In the genomic region with DNA sequence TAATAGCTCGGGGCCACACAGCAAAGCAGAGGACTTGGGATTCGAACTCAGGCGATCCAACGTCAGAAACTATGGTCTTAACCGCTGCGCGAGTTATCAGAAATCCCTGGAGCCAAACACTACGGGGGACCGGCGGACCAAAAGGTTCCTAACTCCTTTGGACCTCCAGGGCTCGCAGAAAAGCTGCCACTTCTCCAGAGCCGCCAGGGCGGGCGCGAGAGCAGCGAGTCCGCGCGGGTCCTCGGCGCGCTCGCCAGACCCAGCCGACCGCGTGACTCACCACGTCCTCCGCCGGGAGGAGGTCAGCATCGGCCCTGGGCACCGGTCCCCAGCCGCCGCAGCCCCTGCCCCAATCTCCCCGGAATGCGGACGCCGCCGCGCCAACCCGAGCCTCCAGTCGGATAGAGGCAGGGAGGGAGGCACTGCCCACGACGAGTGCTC, we compare ENCODE assay signal across 9 cellular contexts. TPM values are rescaled to one million over a fixed set of nuclear protein-coding genes. Genes with fewer than 3 reads are reported as not detected.
DNase-seq lines count a peak whose midpoint lies in the region; ATAC-seq and TF ChIP-seq lines count a peak whose summit lies in the region.
"Had no signal": no experiment of that assay in that cellular context is flagged by ENCODE, and none has a peak within 500 bp of the region (broad histone marks: within the 10 kb centered on the region; RNA-seq: fewer than 3 reads in every experiment).

No MANE protein-coding gene starts in this region.

- peaks cover 14 to 35% (median 29%) of the 10 kb centered on the region in 4 donors for H3K4me1 ChIP-seq in esophagus muscularis mucosa
- peaks cover 8% of the 10 kb centered on the region for H3K4me1 ChIP-seq in neuron (ENCODE audit: insufficient read depth, low read length)

- peaks cover 90% of the 10 kb centered on the region for H3K27me3 Mint-ChIP-seq in CD4-positive, alpha-beta T cell

- H3K4me3 ChIP-seq in esophagus muscularis mucosa (peak overlapping the region; percentile 37 to 44 (median 40)), neuron (ENCODE audit: low read length) (peak overlapping the region; percentile 33)

- ATAC-seq in CD4-positive, alpha-beta T cell (ENCODE audit: poor library complexity): no peak
- ATAC-seq in GM19324 (IDR thresholded peaks at IDR 0.05; ENCODE audit: low FRiP score, unreplicated experiment): no peak

- 2% methylated on average over 39 of the region's 43 CpGs for WGBS in esophagus muscularis mucosa

- POLR2A ChIA-PET in CD4-positive, alpha-beta T cell (lab: Charles Lee): no interaction called here

- no peaks in the 10 kb centered on the region for H3K36me3 ChIP-seq in esophagus muscularis mucosa
- H3K36me3 ChIP-seq in neuron (ENCODE audit: insufficient read depth, low read length): no peaks in the 10 kb centered on the region

- no peak for DNase-seq in CD4-positive, alpha-beta T cell
- DNase-seq in NCI-H1092 (lab: John Stamatoyannopoulos, UW): peak; percentile 53
- DNase-seq in esophagus muscularis mucosa (ENCODE audit: extremely low spot score): no peak
- no peak for DNase-seq in stimulated activated CD4-positive, alpha-beta T cell treated with anti-CD3 and anti-CD28 coated beads, Interleukin-4, amount 100 ng/mL, for 1 hour
- no peak for DNase-seq in NCI-H2029 treated with DMSO at 0.1 percent for 48 hours (lab: John Stamatoyannopoulos, UW)
- DNase-seq in anterior cingulate cortex (lab: John Stamatoyannopoulos, UW): no peak

- H3K36me3 Mint-ChIP-seq in CD4-positive, alpha-beta T cell (ENCODE audit: low read depth): no peaks in the 10 kb centered on the region

- H3K27ac ChIP-seq in CD4-positive, alpha-beta T cell (ENCODE audit: low read depth, low read length): no peak overlapping the region
- no peak overlapping the region for H3K27ac ChIP-seq in esophagus muscularis mucosa (replicated peaks in 1 of 4)

- H2AFZ ChIP-seq in neuron (ENCODE audit: low read depth, low read length): peak overlapping the region; percentile 68

- TF ChIP-seq CTCF in CD4-positive, alpha-beta T cell (IDR thresholded peaks at IDR 0.05): no peak
- no peak for TF ChIP-seq CTCF in esophagus muscularis mucosa (IDR thresholded peaks at IDR 0.05)

- H3K27me3 ChIP-seq in CD4-positive, alpha-beta T cell (ENCODE audit: control insufficient read depth, insufficient read depth, low read length): peaks cover 93% of the 10 kb centered on the region
- peaks cover 0 to 100% (median 72%) of the 10 kb centered on the region in 4 donors for H3K27me3 ChIP-seq in esophagus muscularis mucosa
- H3K27me3 ChIP-seq in neuron (ENCODE audit: insufficient read depth, low read length): peaks cover 98% of the 10 kb centered on the region

- no peaks in the 10 kb centered on the region for H3K9me3 ChIP-seq in CD4-positive, alpha-beta T cell (ENCODE audit: control insufficient read depth, low read length)
- H3K9me3 ChIP-seq in esophagus muscularis mucosa (peaks cover 0 to 5% (median 0%) of the 10 kb centered on the region in 4 donors), neuron (ENCODE audit: low read length) (peaks cover 5% of the 10 kb centered on the region)

- TF ChIP-seq POLR2A in esophagus muscularis mucosa (IDR thresholded peaks at IDR 0.05; ENCODE audit: low read depth): no peak

- CTCF ChIA-PET in CD4-positive, alpha-beta T cell (lab: Charles Lee): no interaction called here

- peak overlapping the region; percentile 32 for H3K4me3 Mint-ChIP-seq in CD4-positive, alpha-beta T cell

- H3K4me1 Mint-ChIP-seq in CD4-positive, alpha-beta T cell (ENCODE audit: low read depth): peaks cover 9% of the 10 kb centered on the region

- H3K27ac Mint-ChIP-seq in CD4-positive, alpha-beta T cell: no peak overlapping the region

- no peaks in the 10 kb centered on the region for H3K9me3 Mint-ChIP-seq in CD4-positive, alpha-beta T cell

- TF ChIP-seq EP300 in esophagus muscularis mucosa (IDR thresholded peaks at IDR 0.05): no peak

- intact Hi-C loops in CD4-positive, alpha-beta T cell (cut with DNase I, micrococcal nuclease): no loop called here
- intact Hi-C loops in esophagus muscularis mucosa (cut with DNase I): no loop called here

RNA-seq across cellular contexts. Expression of a gene that starts 6.0 kb away (rescaled TPM):
- total RNA-seq in CD4-positive, alpha-beta T cell: not detected
- total RNA-seq in esophagus muscularis mucosa: under 1 TPM; under 0.01 to 0.52 (median 0.06) TPM
- total RNA-seq: mononuclear cell had no signal
